In genomic region chrX:40646489-40647306, GRCh38 we compare ENCODE assay signal across 8 cellular contexts. TPM values are rescaled to one million over a fixed set of nuclear protein-coding genes. Genes with fewer than 3 reads are reported as not detected.
DNase-seq lines count a peak whose midpoint lies in the region; ATAC-seq and TF ChIP-seq lines count a peak whose summit lies in the region.

No MANE protein-coding gene starts in this region.

- TF ChIP-seq CTCF in BJ (IDR thresholded peaks at IDR 0.05; ENCODE audit: insufficient read depth, low read depth, low read length) (no peak), brain microvascular endothelial cell (IDR thresholded peaks at IDR 0.05; ENCODE audit: low read depth, low read length, missing control alignments) (no peak)

- no peaks in the 10 kb centered on the region for H3K9me3 ChIP-seq in iPS-18a (ENCODE audit: control insufficient read depth, low read depth, low read length)

- H3K36me3 ChIP-seq in BJ (ENCODE audit: control insufficient read depth, insufficient read depth, low read length): no peaks in the 10 kb centered on the region
- H3K36me3 ChIP-seq in brain microvascular endothelial cell (replicated peaks): no peaks in the 10 kb centered on the region
- H3K36me3 ChIP-seq in iPS-18a (ENCODE audit: control insufficient read depth, low read depth, low read length): peaks cover 11% of the 10 kb centered on the region

- ATAC-seq in GM19452 (IDR thresholded peaks at IDR 0.05; ENCODE audit: unreplicated experiment) (peak; percentile 24), HG03520 (IDR thresholded peaks at IDR 0.05; ENCODE audit: unreplicated experiment) (peak; percentile 15)

- peak overlapping the region; percentile 63 for H3K9ac ChIP-seq in iPS-18a (ENCODE audit: low read length)

- H3K4me3 ChIP-seq in BJ (ENCODE audit: low read depth, low read length): peak overlapping the region; percentile 78
- H3K4me3 ChIP-seq in brain microvascular endothelial cell (ENCODE audit: low read depth, low read length): peak overlapping the region; percentile 76
- H3K4me3 ChIP-seq in iPS-18a (ENCODE audit: low read length): peak overlapping the region; percentile 66
- H3K4me3 ChIP-seq in skin epidermis: peak overlapping the region; percentile 66 to 83 (median 75)

- CTCF ChIA-PET in BJ (lab: Yijun Ruan, JAX): interaction anchor here (1.2 to 1.8 kb wide), 2 partner anchors 11 to 147 kb away, joined by 3 to 6 read pairs; no protein-coding TSS in a partner anchor

- POLR2A ChIA-PET in BJ (lab: Charles Lee): interaction anchor here (1.2 kb wide), 1 partner anchor 654 kb away, joined by 8 read pairs; no protein-coding TSS in a partner anchor

- no peaks in the 10 kb centered on the region for H3K4me1 ChIP-seq in iPS-18a (ENCODE audit: control insufficient read depth, low read depth, low read length)

- H3K27me3 ChIP-seq in BJ (ENCODE audit: control insufficient read depth, insufficient read depth, low read length) (no peaks in the 10 kb centered on the region), brain microvascular endothelial cell (replicated peaks) (no peaks in the 10 kb centered on the region), iPS-18a (ENCODE audit: control insufficient read depth, insufficient read depth, low read length) (no peaks in the 10 kb centered on the region)

- in situ Hi-C loops in brain microvascular endothelial cell (cut with HindIII; ENCODE audit: low pct_ligation_motif_present, low sequenced_read_pairs): no loop called here

- H3K27ac ChIP-seq in brain microvascular endothelial cell: peak overlapping the region; percentile 51
- no peak overlapping the region for H3K27ac ChIP-seq in iPS-18a (ENCODE audit: low read length)
- peak overlapping the region; percentile 53 to 90 (median 84) for H3K27ac ChIP-seq in skin epidermis

- DNase-seq in BJ (ENCODE audit: low read depth): no peak
- DNase-seq in T-helper 9 cell: peak; percentile 25
- DNase-seq in brain microvascular endothelial cell: peak; percentile 1
- DNase-seq in NCI-H524 treated with DMSO at 0.1 percent for 48 hours (lab: John Stamatoyannopoulos, UW): no peak

RNA-seq across cellular contexts. Expression of gene CXorf38, which starts 0.7 kb away (rescaled TPM):
- 6.2 and 8.1 TPM in 2 replicates for polyA plus RNA-seq in BJ (2011; rRNA removed)
- polyA minus RNA-seq in BJ (2011; rRNA and poly(A)+ RNA removed): 3.0 and 3.6 TPM in 2 replicates

RNA-seq across cellular contexts. Expression of gene MPC1L, which starts 23.5 kb away (rescaled TPM):
- polyA plus RNA-seq in BJ (2011; rRNA removed): not detected in 2 replicates
- polyA minus RNA-seq in BJ (2011; rRNA and poly(A)+ RNA removed): not detected in 2 replicates

Comparison
In these comparisons a context has a peak if more than half of its experiments do, and no peak if none do; other contexts are left out.
1. DNase-seq: peak in T-helper 9 cell (single experiment) and brain microvascular endothelial cell (single experiment); none in BJ (single experiment) and NCI-H524 treated with DMSO at 0.1 percent for 48 hours (single experiment).
2. Peak in every context shown above with its lines, with median percentiles within 50 percentile points of each other: H3K4me3 ChIP-seq.